In genomic region chrX:151902813-151903591, GRCh38 we compare ENCODE assay signal across 12 cellular contexts. TPM values are rescaled to one million over a fixed set of nuclear protein-coding genes. Genes with fewer than 3 reads are reported as not detected.
DNase-seq lines count a peak whose midpoint lies in the region; ATAC-seq and TF ChIP-seq lines count a peak whose summit lies in the region.
"Had no signal": no experiment of that assay in that cellular context is flagged by ENCODE, and none has a peak within 500 bp of the region (broad histone marks: within the 10 kb centered on the region; RNA-seq: fewer than 3 reads in every experiment).

No MANE protein-coding gene starts in this region.

- no peak overlapping the region for H3K27ac Mint-ChIP-seq in natural killer cell treated with Interleukin-12 subunit alpha and Interleukin-12 subunit beta and Interleukin-15 and Interleukin-18, amount 100 ng/mL, for 72 hours
- H3K27ac Mint-ChIP-seq: activated T-cell treated with anti-CD3 and anti-CD28 coated beads, Interleukin-2, amount 50 U/mL, for 72 hours had no signal

- H3K4me3 ChIP-seq in WERI-Rb-1 (ENCODE audit: low read depth, low read length) (no peak overlapping the region), heart right ventricle (no peak overlapping the region), skeletal muscle cell (ENCODE audit: low read depth, low read length) (no peak overlapping the region), vagina (no peak overlapping the region)
- H3K4me3 ChIP-seq: esophagus muscularis mucosa, ovary, suprapubic skin had no signal

- H3K9me3 ChIP-seq in WERI-Rb-1 (ENCODE audit: severe bottlenecking) (no peaks in the 10 kb centered on the region), heart right ventricle (no peaks in the 10 kb centered on the region), vagina (no peaks in the 10 kb centered on the region)
- H3K9me3 ChIP-seq: esophagus muscularis mucosa, ovary, suprapubic skin had no signal

- H3K27ac ChIP-seq in WERI-Rb-1, result peak overlapping the region; percentile 31
- peak overlapping the region in 2 of 10 donors; percentile 31 for H3K27ac ChIP-seq in heart right ventricle
- H3K27ac ChIP-seq in vagina, result no peak overlapping the region
- H3K27ac ChIP-seq: esophagus muscularis mucosa, ovary, suprapubic skin had no signal

- DNase-seq in GOT3 (lab: John Stamatoyannopoulos, UW), result peak; percentile 2
- peak; percentile 65 for DNase-seq in WERI-Rb-1
- DNase-seq in heart right ventricle, result peak; percentile 14
- peak; percentile 69 for DNase-seq in skeletal muscle cell (ENCODE audit: low read depth)
- no peak for DNase-seq in vagina (ENCODE audit: extremely low spot score in 2 of 2)
- no peak for DNase-seq in stimulated activated CD4-positive, alpha-beta T cell treated with anti-CD3 and anti-CD28 coated beads, Interleukin-4, amount 100 ng/mL, for 4 hours
- DNase-seq in NCI-H1436 (lab: John Stamatoyannopoulos, UW), result no peak
- DNase-seq in natural killer cell treated with Interleukin-12 subunit alpha and Interleukin-12 subunit beta and Interleukin-15 and Interleukin-18, amount 100 ng/mL, for 72 hours (ENCODE audit: low spot score), result no peak
- DNase-seq: activated T-cell treated with anti-CD3 and anti-CD28 coated beads, Interleukin-2, amount 50 U/mL, for 72 hours; ovary had no signal

- H3K9me3 Mint-ChIP-seq in natural killer cell treated with Interleukin-12 subunit alpha and Interleukin-12 subunit beta and Interleukin-15 and Interleukin-18, amount 100 ng/mL, for 72 hours, result no peaks in the 10 kb centered on the region
- H3K9me3 Mint-ChIP-seq: activated T-cell treated with anti-CD3 and anti-CD28 coated beads, Interleukin-2, amount 50 U/mL, for 72 hours had no signal

- intact Hi-C loops in heart right ventricle (cut with DNase I) (no loop called here), vagina (cut with DNase I) (no loop called here)

- TF ChIP-seq CTCF in WERI-Rb-1 (IDR thresholded peaks at IDR 0.05; ENCODE audit: low read depth, low read length), result no peak
- TF ChIP-seq CTCF in heart right ventricle (IDR thresholded peaks at IDR 0.05), result no peak
- no peak for TF ChIP-seq CTCF in vagina (IDR thresholded peaks at IDR 0.05)

- peaks cover 0 to 9% of the 10 kb centered on the region in 2 donors for H3K27me3 Mint-ChIP-seq in natural killer cell treated with Interleukin-12 subunit alpha and Interleukin-12 subunit beta and Interleukin-15 and Interleukin-18, amount 100 ng/mL, for 72 hours

- H3K27me3 ChIP-seq in WERI-Rb-1 (ENCODE audit: insufficient read depth, low read depth, severe bottlenecking) (peaks cover 2% of the 10 kb centered on the region), heart right ventricle (peaks cover 0 to 21% (median 0%) of the 10 kb centered on the region in 7 donors), vagina (no peaks in the 10 kb centered on the region)
- H3K27me3 ChIP-seq: esophagus muscularis mucosa, ovary, suprapubic skin had no signal

- H3K4me1 Mint-ChIP-seq in natural killer cell treated with Interleukin-12 subunit alpha and Interleukin-12 subunit beta and Interleukin-15 and Interleukin-18, amount 100 ng/mL, for 72 hours (ENCODE audit: low read depth in 2 of 2), result no peaks in the 10 kb centered on the region

- no peaks in the 10 kb centered on the region for H3K36me3 Mint-ChIP-seq in natural killer cell treated with Interleukin-12 subunit alpha and Interleukin-12 subunit beta and Interleukin-15 and Interleukin-18, amount 100 ng/mL, for 72 hours

- H3K4me1 ChIP-seq in heart right ventricle (peaks cover 0 to 10% (median 0%) of the 10 kb centered on the region in 9 donors), vagina (no peaks in the 10 kb centered on the region)

- no peak overlapping the region for H3K4me3 Mint-ChIP-seq in natural killer cell treated with Interleukin-12 subunit alpha and Interleukin-12 subunit beta and Interleukin-15 and Interleukin-18, amount 100 ng/mL, for 72 hours
- H3K4me3 Mint-ChIP-seq: activated T-cell treated with anti-CD3 and anti-CD28 coated beads, Interleukin-2, amount 50 U/mL, for 72 hours had no signal

- no peak for TF ChIP-seq POLR2A in vagina (IDR thresholded peaks at IDR 0.05)

- WGBS in heart right ventricle, 2 donors, result 42 to 77% methylated on average over 6 of the region's 6 CpGs

- ATAC-seq in heart right ventricle, result peak; percentile 73 to 98 (median 86)
- no peak for ATAC-seq in natural killer cell treated with Interleukin-12 subunit alpha and Interleukin-12 subunit beta and Interleukin-15 and Interleukin-18, amount 100 ng/mL, for 72 hours
- ATAC-seq: activated T-cell treated with anti-CD3 and anti-CD28 coated beads, Interleukin-2, amount 50 U/mL, for 72 hours had no signal

- H3K36me3 ChIP-seq in WERI-Rb-1, result no peaks in the 10 kb centered on the region
- no peaks in the 10 kb centered on the region for H3K36me3 ChIP-seq in heart right ventricle
- no peaks in the 10 kb centered on the region for H3K36me3 ChIP-seq in vagina
- H3K36me3 ChIP-seq: esophagus muscularis mucosa, ovary, suprapubic skin had no signal

RNA-seq across cellular contexts. Expression of gene MAGEA4, which starts 9.7 kb away (rescaled TPM):
- not detected for total RNA-seq in heart right ventricle
- not detected for polyA plus RNA-seq in heart right ventricle
- not detected for total RNA-seq in vagina
- not detected for total RNA-seq in natural killer cell treated with Interleukin-12 subunit alpha and Interleukin-12 subunit beta and Interleukin-15 and Interleukin-18, amount 100 ng/mL, for 72 hours
- total RNA-seq: activated T-cell treated with anti-CD3 and anti-CD28 coated beads, Interleukin-2, amount 50 U/mL, for 72 hours; esophagus muscularis mucosa; ovary; suprapubic skin had no signal
- polyA plus RNA-seq: ovary had no signal

Comparison
In these comparisons a context has a peak if more than half of its experiments do, and no peak if none do; other contexts are left out.
1. DNase-seq: peak in GOT3 (single experiment), WERI-Rb-1 (single experiment), heart right ventricle (2 of 2) and skeletal muscle cell (single experiment); none in vagina (0 of 2), stimulated activated CD4-positive, alpha-beta T cell treated with anti-CD3 and anti-CD28 coated beads, Interleukin-4, amount 100 ng/mL, for 4 hours (0 of 2), NCI-H1436 (single experiment) and natural killer cell treated with Interleukin-12 subunit alpha and Interleukin-12 subunit beta and Interleukin-15 and Interleukin-18, amount 100 ng/mL, for 72 hours (single experiment).
2. ATAC-seq: peak in heart right ventricle (8 of 8); none in natural killer cell treated with Interleukin-12 subunit alpha and Interleukin-12 subunit beta and Interleukin-15 and Interleukin-18, amount 100 ng/mL, for 72 hours (0 of 2).